ENCODE assay signal across 8 cellular contexts in the genomic region with DNA sequence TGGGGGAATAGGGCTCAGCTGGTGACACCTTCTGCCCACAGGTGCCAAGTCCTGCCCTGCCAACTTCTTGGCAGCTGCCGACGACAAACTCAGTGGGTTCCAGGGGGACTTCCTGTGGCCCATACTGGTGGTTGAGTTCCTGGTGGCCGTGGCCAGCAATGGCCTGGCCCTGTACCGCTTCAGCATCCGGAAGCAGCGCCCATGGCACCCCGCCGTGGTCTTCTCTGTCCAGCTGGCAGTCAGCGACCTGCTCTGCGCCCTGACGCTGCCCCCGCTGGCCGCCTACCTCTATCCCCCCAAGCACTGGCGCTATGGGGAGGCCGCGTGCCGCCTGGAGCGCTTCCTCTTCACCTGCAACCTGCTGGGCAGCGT. TPM values are rescaled to one million over a fixed set of nuclear protein-coding genes. Genes with fewer than 3 reads are reported as not detected.
DNase-seq lines count a peak whose midpoint lies in the region; ATAC-seq lines count a peak whose summit lies in the region.

No MANE protein-coding gene starts in this region.

- ATAC-seq in activated naive CD8-positive, alpha-beta T cell treated with anti-CD3 and anti-CD28 coated beads, Interleukin-2, amount 10 ng/mL, durations not matched to agents 7 days and 5 days (ENCODE audit: low read depth) = peak; percentile 1
- ATAC-seq in GM21825 (IDR thresholded peaks at IDR 0.05; ENCODE audit: unreplicated experiment) (no peak), HG03460 (IDR thresholded peaks at IDR 0.05; ENCODE audit: unreplicated experiment) (no peak)

- H3K79me1 ChIP-seq in neuronal stem cell (ENCODE audit: low read depth, low read length) = peaks cover 17% of the 10 kb centered on the region

- no peak overlapping the region for H3K4me3 Mint-ChIP-seq in activated CD4-positive, alpha-beta T cell treated with anti-CD3 and anti-CD28 coated beads, Interleukin-2, amount 10 ng/mL, durations not matched to agents 24 days and 14 days
- no peak overlapping the region for H3K4me3 Mint-ChIP-seq in activated naive CD8-positive, alpha-beta T cell treated with anti-CD3 and anti-CD28 coated beads, Interleukin-2, amount 10 ng/mL, durations not matched to agents 7 days and 5 days

- H3K27ac Mint-ChIP-seq in activated CD4-positive, alpha-beta T cell treated with anti-CD3 and anti-CD28 coated beads, Interleukin-2, amount 10 ng/mL, durations not matched to agents 24 days and 14 days = peak overlapping the region; percentile 91
- peak overlapping the region; percentile 93 for H3K27ac Mint-ChIP-seq in activated naive CD8-positive, alpha-beta T cell treated with anti-CD3 and anti-CD28 coated beads, Interleukin-2, amount 10 ng/mL, durations not matched to agents 7 days and 5 days

- H3K4me1 Mint-ChIP-seq in activated CD4-positive, alpha-beta T cell treated with anti-CD3 and anti-CD28 coated beads, Interleukin-2, amount 10 ng/mL, durations not matched to agents 24 days and 14 days = peaks cover 38% of the 10 kb centered on the region
- H3K4me1 Mint-ChIP-seq in activated naive CD8-positive, alpha-beta T cell treated with anti-CD3 and anti-CD28 coated beads, Interleukin-2, amount 10 ng/mL, durations not matched to agents 7 days and 5 days = peaks cover 28% of the 10 kb centered on the region

- peak overlapping the region; percentile 85 for H3K23ac ChIP-seq in neuronal stem cell (ENCODE audit: low read depth, low read length, poor library complexity)

- no peak overlapping the region for H2AFZ ChIP-seq in neuronal stem cell (ENCODE audit: low read length)

- H3K14ac ChIP-seq in neuronal stem cell (ENCODE audit: low read length) = no peak overlapping the region

- POLR2A ChIA-PET in activated naive CD8-positive, alpha-beta T cell treated with anti-CD3 and anti-CD28 coated beads, Interleukin-2, amount 10 ng/mL, durations not matched to agents 7 days and 5 days (lab: Charles Lee) = interaction anchor here (0.6 to 7.5 kb wide), 8 partner anchors 9 to 454 kb away, joined by 3 to 79 read pairs (median 3); a partner anchor contains a TSS

- no peak overlapping the region for H3K4me3 ChIP-seq in neuronal stem cell (ENCODE audit: low read length in 2 of 2)

- no peak for DNase-seq in activated CD4-positive, alpha-beta T cell treated with anti-CD3 and anti-CD28 coated beads, Interleukin-2, amount 10 ng/mL, durations not matched to agents 24 days and 14 days
- DNase-seq in activated CD4-positive, alpha-beta T cell treated with anti-CD3 and anti-CD28 coated beads for 48 hours = no peak
- DNase-seq in activated naive CD8-positive, alpha-beta T cell treated with anti-CD3 and anti-CD28 coated beads, Interleukin-2, amount 10 ng/mL, durations not matched to agents 7 days and 5 days = peak; percentile 44
- DNase-seq in neuronal stem cell (ENCODE audit: low spot score) = no peak
- no peak for DNase-seq in NCI-H446 (lab: John Stamatoyannopoulos, UW)

- no peak overlapping the region for H4K8ac ChIP-seq in neuronal stem cell (ENCODE audit: low read depth, low read length)

- H3K9me3 Mint-ChIP-seq in activated CD4-positive, alpha-beta T cell treated with anti-CD3 and anti-CD28 coated beads, Interleukin-2, amount 10 ng/mL, durations not matched to agents 24 days and 14 days = no peaks in the 10 kb centered on the region
- H3K9me3 Mint-ChIP-seq in activated naive CD8-positive, alpha-beta T cell treated with anti-CD3 and anti-CD28 coated beads, Interleukin-2, amount 10 ng/mL, durations not matched to agents 7 days and 5 days = no peaks in the 10 kb centered on the region

- H3K27me3 ChIP-seq in neuronal stem cell (ENCODE audit: control insufficient read depth in 3 of 3, insufficient read depth in 3 of 3, low read depth in 1 of 3, low read length in 3 of 3) = no peaks in the 10 kb centered on the region

- intact Hi-C loops in activated CD4-positive, alpha-beta T cell treated with anti-CD3 and anti-CD28 coated beads, Interleukin-2, amount 10 ng/mL, durations not matched to agents 24 days and 14 days (cut with micrococcal nuclease) = loop anchor here (2.0 to 10.0 kb wide), 2 partner anchors 15 to 179 kb away; a partner anchor contains a TSS

- no peak overlapping the region for H4K91ac ChIP-seq in neuronal stem cell (ENCODE audit: low read depth, low read length, poor library complexity)

- H3K4ac ChIP-seq in neuronal stem cell (ENCODE audit: low read length) = no peak overlapping the region

- H3K27me3 Mint-ChIP-seq in activated CD4-positive, alpha-beta T cell treated with anti-CD3 and anti-CD28 coated beads, Interleukin-2, amount 10 ng/mL, durations not matched to agents 24 days and 14 days = no peaks in the 10 kb centered on the region
- H3K27me3 Mint-ChIP-seq in activated naive CD8-positive, alpha-beta T cell treated with anti-CD3 and anti-CD28 coated beads, Interleukin-2, amount 10 ng/mL, durations not matched to agents 7 days and 5 days = no peaks in the 10 kb centered on the region

- H3K9me3 ChIP-seq in KOPT-K1 (ENCODE audit: insufficient read depth, low read length, poor library complexity, severe bottlenecking) = no peaks in the 10 kb centered on the region
- no peaks in the 10 kb centered on the region for H3K9me3 ChIP-seq in neuronal stem cell (replicated peaks in 1 of 2; ENCODE audit: control insufficient read depth in 2 of 2, insufficient read depth in 1 of 2, low read depth in 1 of 2, low read length in 2 of 2)

- H3K36me3 ChIP-seq in KOPT-K1 (ENCODE audit: insufficient read depth, low read length) = peaks cover 92% of the 10 kb centered on the region
- peaks cover 60 to 89% of the 10 kb centered on the region in 2 donors for H3K36me3 ChIP-seq in neuronal stem cell (replicated peaks in 1 of 2; ENCODE audit: control insufficient read depth in 2 of 2, insufficient read depth in 2 of 2, low read length in 2 of 2)

- no CpG with 5 or more reads among the region's 19 CpGs for WGBS in neuronal stem cell (ENCODE audit: extremely low coverage in 2 of 2, insufficient read length in 2 of 2, insufficient replicate concordance in 1 of 2), 2 donors

- no peak overlapping the region for H2BK12ac ChIP-seq in neuronal stem cell (ENCODE audit: low read length)

- no peak overlapping the region for H2BK15ac ChIP-seq in neuronal stem cell (ENCODE audit: low read length)

- H3K4me2 ChIP-seq in neuronal stem cell (ENCODE audit: insufficient read depth, low read length, poor library complexity, severe bottlenecking) = no peak overlapping the region

- H3K36me3 Mint-ChIP-seq in activated CD4-positive, alpha-beta T cell treated with anti-CD3 and anti-CD28 coated beads, Interleukin-2, amount 10 ng/mL, durations not matched to agents 24 days and 14 days (ENCODE audit: low read depth) = peaks cover 66% of the 10 kb centered on the region
- H3K36me3 Mint-ChIP-seq in activated naive CD8-positive, alpha-beta T cell treated with anti-CD3 and anti-CD28 coated beads, Interleukin-2, amount 10 ng/mL, durations not matched to agents 7 days and 5 days = peaks cover 26% of the 10 kb centered on the region

- H3K9ac ChIP-seq in neuronal stem cell (ENCODE audit: low read depth, low read length, poor library complexity) = no peak overlapping the region

- H3K27ac ChIP-seq in KOPT-K1 (ENCODE audit: low read depth, low read length, poor library complexity, severe bottlenecking) = peak overlapping the region; percentile 44
- H3K27ac ChIP-seq in neuronal stem cell (replicated peaks; ENCODE audit: low read length) = no peak overlapping the region

- no peak overlapping the region for H2AK5ac ChIP-seq in neuronal stem cell (ENCODE audit: low read depth, low read length)

- H3K18ac ChIP-seq in neuronal stem cell (ENCODE audit: low read length) = no peak overlapping the region

- no peak overlapping the region for H2BK120ac ChIP-seq in neuronal stem cell (ENCODE audit: low read depth, low read length)

- no peaks in the 10 kb centered on the region for H3K4me1 ChIP-seq in neuronal stem cell (ENCODE audit: control insufficient read depth in 2 of 2, insufficient read depth in 1 of 2, low read depth in 1 of 2, low read length in 2 of 2)

- no peak overlapping the region for H2BK5ac ChIP-seq in neuronal stem cell (ENCODE audit: low read length)

RNA-seq across cellular contexts. Expression of a gene that starts 2.1 kb away (rescaled TPM):
- total RNA-seq in activated CD4-positive, alpha-beta T cell treated with anti-CD3 and anti-CD28 coated beads, Interleukin-2, amount 10 ng/mL, durations not matched to agents 24 days and 14 days = 61.1 and 62.5 TPM in 2 replicates
- total RNA-seq in activated naive CD8-positive, alpha-beta T cell treated with anti-CD3 and anti-CD28 coated beads, Interleukin-2, amount 10 ng/mL, durations not matched to agents 7 days and 5 days = 10 to 100 TPM; 51.8 to 53.6 TPM
- polyA plus RNA-seq in neuronal stem cell (2013, experiment 1 of 2) = 4.2 TPM
- 3.9 TPM for polyA plus RNA-seq in neuronal stem cell (2013, experiment 2 of 2)

RNA-seq across cellular contexts. Expression of a gene that starts 6.1 kb away (rescaled TPM):
- 335 and 341 TPM in 2 replicates for total RNA-seq in activated CD4-positive, alpha-beta T cell treated with anti-CD3 and anti-CD28 coated beads, Interleukin-2, amount 10 ng/mL, durations not matched to agents 24 days and 14 days
- 100 to 1,000 TPM; 262 to 264 TPM for total RNA-seq in activated naive CD8-positive, alpha-beta T cell treated with anti-CD3 and anti-CD28 coated beads, Interleukin-2, amount 10 ng/mL, durations not matched to agents 7 days and 5 days
- polyA plus RNA-seq in neuronal stem cell (2013, experiment 1 of 2) = 165 TPM
- polyA plus RNA-seq in neuronal stem cell (2013, experiment 2 of 2) = 159 TPM

RNA-seq across cellular contexts. Expression of a gene that starts 7.4 kb away (rescaled TPM):
- total RNA-seq in activated CD4-positive, alpha-beta T cell treated with anti-CD3 and anti-CD28 coated beads, Interleukin-2, amount 10 ng/mL, durations not matched to agents 24 days and 14 days = 222 and 232 TPM in 2 replicates
- 100 to 1,000 TPM; 104 to 112 TPM for total RNA-seq in activated naive CD8-positive, alpha-beta T cell treated with anti-CD3 and anti-CD28 coated beads, Interleukin-2, amount 10 ng/mL, durations not matched to agents 7 days and 5 days
- polyA plus RNA-seq in neuronal stem cell (2013, experiment 1 of 2) = 16.9 TPM
- 18.4 TPM for polyA plus RNA-seq in neuronal stem cell (2013, experiment 2 of 2)

RNA-seq across cellular contexts. Expression of a gene that starts 11.1 kb away (rescaled TPM):
- 9.9 and 11.4 TPM in 2 replicates for total RNA-seq in activated CD4-positive, alpha-beta T cell treated with anti-CD3 and anti-CD28 coated beads, Interleukin-2, amount 10 ng/mL, durations not matched to agents 24 days and 14 days
- 1 to 10 TPM; 3.8 to 4.7 TPM for total RNA-seq in activated naive CD8-positive, alpha-beta T cell treated with anti-CD3 and anti-CD28 coated beads, Interleukin-2, amount 10 ng/mL, durations not matched to agents 7 days and 5 days
- polyA plus RNA-seq in neuronal stem cell (2013, experiment 1 of 2) = not detected
- not detected for polyA plus RNA-seq in neuronal stem cell (2013, experiment 2 of 2)

RNA-seq across cellular contexts. Expression of a gene that starts 27.5 kb away (rescaled TPM):
- total RNA-seq in activated CD4-positive, alpha-beta T cell treated with anti-CD3 and anti-CD28 coated beads, Interleukin-2, amount 10 ng/mL, durations not matched to agents 24 days and 14 days = 56.0 and 60.5 TPM in 2 replicates
- total RNA-seq in activated naive CD8-positive, alpha-beta T cell treated with anti-CD3 and anti-CD28 coated beads, Interleukin-2, amount 10 ng/mL, durations not matched to agents 7 days and 5 days = 100 to 1,000 TPM; 118 to 126 TPM
- polyA plus RNA-seq in neuronal stem cell (2013, experiment 1 of 2) = 0.77 TPM
- 0.71 TPM for polyA plus RNA-seq in neuronal stem cell (2013, experiment 2 of 2)
